In the genomic region with DNA sequence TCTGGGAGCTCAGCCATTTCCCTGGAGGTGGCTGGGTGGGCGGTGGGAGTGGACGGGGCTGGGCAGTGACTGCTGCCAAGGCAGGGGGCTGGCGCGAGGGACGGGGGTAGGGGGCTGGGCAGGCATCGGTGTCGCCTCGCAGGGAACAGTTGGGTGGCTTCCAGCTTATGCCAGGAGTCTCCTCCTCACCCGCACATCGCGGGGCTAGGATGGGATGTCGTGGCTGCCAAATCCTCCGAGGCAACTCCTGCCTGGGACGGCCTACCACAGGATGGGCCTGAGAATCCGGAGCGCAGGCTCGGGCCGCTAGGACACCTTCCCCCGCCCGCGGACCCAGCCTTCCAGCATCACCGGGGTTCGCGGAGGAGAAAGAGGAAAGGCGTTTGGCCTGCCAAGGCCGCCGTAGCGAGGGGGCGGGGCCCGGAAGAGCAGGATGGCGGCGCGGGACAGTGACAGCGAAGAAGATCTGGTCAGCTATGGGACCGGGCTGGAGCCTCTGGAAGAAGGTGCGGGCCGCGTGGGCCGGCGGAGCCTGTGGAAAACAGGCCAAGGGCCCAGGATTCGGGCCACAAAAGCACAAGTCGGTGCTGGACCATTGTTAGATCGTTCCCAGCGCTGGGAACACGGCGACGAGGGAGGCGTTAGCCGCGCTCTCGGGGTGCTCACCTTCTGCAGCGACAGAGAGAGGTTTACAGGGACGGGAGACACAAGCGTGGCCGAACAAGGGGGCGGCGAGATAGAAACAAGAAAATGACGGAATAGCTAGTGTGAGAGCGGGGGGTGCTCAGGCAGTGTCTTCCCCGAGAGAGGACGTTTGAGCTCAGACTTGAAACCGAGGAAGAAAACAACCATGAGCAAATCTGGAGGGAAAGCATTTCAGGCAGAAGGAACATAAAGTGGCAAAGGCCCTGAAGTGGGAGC, we compare ENCODE assay signal across 1 cellular context.
TF ChIP-seq lines count a peak whose summit lies in the region.

A gene with protein sequence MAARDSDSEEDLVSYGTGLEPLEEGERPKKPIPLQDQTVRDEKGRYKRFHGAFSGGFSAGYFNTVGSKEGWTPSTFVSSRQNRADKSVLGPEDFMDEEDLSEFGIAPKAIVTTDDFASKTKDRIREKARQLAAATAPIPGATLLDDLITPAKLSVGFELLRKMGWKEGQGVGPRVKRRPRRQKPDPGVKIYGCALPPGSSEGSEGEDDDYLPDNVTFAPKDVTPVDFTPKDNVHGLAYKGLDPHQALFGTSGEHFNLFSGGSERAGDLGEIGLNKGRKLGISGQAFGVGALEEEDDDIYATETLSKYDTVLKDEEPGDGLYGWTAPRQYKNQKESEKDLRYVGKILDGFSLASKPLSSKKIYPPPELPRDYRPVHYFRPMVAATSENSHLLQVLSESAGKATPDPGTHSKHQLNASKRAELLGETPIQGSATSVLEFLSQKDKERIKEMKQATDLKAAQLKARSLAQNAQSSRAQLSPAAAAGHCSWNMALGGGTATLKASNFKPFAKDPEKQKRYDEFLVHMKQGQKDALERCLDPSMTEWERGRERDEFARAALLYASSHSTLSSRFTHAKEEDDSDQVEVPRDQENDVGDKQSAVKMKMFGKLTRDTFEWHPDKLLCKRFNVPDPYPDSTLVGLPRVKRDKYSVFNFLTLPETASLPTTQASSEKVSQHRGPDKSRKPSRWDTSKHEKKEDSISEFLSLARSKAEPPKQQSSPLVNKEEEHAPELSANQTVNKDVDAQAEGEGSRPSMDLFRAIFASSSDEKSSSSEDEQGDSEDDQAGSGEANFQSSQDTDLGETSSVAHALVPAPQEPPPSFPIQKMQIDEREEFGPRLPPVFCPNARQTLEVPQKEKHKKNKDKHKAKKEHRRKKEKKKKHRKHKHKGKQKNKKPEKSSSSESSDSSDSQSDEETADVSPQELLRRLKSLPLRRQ (plus strand): TSS at position 421 of the 921 bp plus-strand sequence. CDS start 13 bp downstream, at position 434.

TF ChIP-seq in HepG2, 621 proteins besides CTCF, POLR2A, EP300 and RAD21 (continued from another document and continues in another):
- TF ChIP-seq, protein P1, sequence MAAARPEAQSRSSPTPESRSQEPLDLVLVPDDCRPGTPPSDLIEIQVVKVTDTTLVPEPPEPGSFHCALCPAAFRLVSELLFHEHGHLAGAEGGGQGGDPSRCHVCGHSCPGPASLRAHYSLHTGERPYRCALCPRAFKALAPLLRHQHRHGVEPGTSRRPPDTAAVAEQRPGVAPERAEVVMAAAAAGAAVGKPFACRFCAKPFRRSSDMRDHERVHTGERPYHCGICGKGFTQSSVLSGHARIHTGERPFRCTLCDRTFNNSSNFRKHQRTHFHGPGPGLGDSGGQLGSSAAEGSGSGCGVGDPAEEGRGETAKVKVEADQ (CRISPR knock-in tag; IDR thresholded peaks at IDR 0.05; ENCODE audit: borderline replicate concordance) = peak; percentile 91; the same call in 1 of the 2 replicates
- TF ChIP-seq ZNF572 (CRISPR knock-in tag; IDR thresholded peaks at IDR 0.05) = 0 out of 2 replicates have a peak, but pooled peaks have one; percentile 86
- TF ChIP-seq, protein P2, sequence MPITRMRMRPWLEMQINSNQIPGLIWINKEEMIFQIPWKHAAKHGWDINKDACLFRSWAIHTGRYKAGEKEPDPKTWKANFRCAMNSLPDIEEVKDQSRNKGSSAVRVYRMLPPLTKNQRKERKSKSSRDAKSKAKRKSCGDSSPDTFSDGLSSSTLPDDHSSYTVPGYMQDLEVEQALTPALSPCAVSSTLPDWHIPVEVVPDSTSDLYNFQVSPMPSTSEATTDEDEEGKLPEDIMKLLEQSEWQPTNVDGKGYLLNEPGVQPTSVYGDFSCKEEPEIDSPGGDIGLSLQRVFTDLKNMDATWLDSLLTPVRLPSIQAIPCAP (CRISPR knock-in tag; IDR thresholded peaks at IDR 0.05; ENCODE audit: low read depth) = 0 out of 2 replicates have a peak, but pooled peaks have one; percentile 34
- TF ChIP-seq ZNF674 (CRISPR knock-in tag; IDR thresholded peaks at IDR 0.05; ENCODE audit: low read depth) = no peak
- no peak for TF ChIP-seq GATA4 (IDR thresholded peaks at IDR 0.05; ENCODE audit: borderline replicate concordance, low read depth)
- TF ChIP-seq, protein P3, sequence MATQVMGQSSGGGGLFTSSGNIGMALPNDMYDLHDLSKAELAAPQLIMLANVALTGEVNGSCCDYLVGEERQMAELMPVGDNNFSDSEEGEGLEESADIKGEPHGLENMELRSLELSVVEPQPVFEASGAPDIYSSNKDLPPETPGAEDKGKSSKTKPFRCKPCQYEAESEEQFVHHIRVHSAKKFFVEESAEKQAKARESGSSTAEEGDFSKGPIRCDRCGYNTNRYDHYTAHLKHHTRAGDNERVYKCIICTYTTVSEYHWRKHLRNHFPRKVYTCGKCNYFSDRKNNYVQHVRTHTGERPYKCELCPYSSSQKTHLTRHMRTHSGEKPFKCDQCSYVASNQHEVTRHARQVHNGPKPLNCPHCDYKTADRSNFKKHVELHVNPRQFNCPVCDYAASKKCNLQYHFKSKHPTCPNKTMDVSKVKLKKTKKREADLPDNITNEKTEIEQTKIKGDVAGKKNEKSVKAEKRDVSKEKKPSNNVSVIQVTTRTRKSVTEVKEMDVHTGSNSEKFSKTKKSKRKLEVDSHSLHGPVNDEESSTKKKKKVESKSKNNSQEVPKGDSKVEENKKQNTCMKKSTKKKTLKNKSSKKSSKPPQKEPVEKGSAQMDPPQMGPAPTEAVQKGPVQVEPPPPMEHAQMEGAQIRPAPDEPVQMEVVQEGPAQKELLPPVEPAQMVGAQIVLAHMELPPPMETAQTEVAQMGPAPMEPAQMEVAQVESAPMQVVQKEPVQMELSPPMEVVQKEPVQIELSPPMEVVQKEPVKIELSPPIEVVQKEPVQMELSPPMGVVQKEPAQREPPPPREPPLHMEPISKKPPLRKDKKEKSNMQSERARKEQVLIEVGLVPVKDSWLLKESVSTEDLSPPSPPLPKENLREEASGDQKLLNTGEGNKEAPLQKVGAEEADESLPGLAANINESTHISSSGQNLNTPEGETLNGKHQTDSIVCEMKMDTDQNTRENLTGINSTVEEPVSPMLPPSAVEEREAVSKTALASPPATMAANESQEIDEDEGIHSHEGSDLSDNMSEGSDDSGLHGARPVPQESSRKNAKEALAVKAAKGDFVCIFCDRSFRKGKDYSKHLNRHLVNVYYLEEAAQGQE (IDR thresholded peaks at IDR 0.05; ENCODE audit: borderline replicate concordance in 1 of 2, low read depth in 1 of 2, low read length in 2 of 2) = peak in 1 of 2 experiments; percentile 7; a peak in 1 of 4 replicates
- TF ChIP-seq NBN (conservative IDR thresholded peaks at IDR 0.05) = no peak
- no peak; the same call in 1 of the 2 replicates for TF ChIP-seq ZNF232 (CRISPR knock-in tag; IDR thresholded peaks at IDR 0.05; ENCODE audit: borderline replicate concordance)
- TF ChIP-seq, protein P4, sequence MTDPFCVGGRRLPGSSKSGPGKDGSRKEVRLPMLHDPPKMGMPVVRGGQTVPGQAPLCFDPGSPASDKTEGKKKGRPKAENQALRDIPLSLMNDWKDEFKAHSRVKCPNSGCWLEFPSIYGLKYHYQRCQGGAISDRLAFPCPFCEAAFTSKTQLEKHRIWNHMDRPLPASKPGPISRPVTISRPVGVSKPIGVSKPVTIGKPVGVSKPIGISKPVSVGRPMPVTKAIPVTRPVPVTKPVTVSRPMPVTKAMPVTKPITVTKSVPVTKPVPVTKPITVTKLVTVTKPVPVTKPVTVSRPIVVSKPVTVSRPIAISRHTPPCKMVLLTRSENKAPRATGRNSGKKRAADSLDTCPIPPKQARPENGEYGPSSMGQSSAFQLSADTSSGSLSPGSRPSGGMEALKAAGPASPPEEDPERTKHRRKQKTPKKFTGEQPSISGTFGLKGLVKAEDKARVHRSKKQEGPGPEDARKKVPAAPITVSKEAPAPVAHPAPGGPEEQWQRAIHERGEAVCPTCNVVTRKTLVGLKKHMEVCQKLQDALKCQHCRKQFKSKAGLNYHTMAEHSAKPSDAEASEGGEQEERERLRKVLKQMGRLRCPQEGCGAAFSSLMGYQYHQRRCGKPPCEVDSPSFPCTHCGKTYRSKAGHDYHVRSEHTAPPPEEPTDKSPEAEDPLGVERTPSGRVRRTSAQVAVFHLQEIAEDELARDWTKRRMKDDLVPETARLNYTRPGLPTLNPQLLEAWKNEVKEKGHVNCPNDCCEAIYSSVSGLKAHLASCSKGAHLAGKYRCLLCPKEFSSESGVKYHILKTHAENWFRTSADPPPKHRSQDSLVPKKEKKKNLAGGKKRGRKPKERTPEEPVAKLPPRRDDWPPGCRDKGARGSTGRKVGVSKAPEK (CRISPR knock-in tag; IDR thresholded peaks at IDR 0.05; ENCODE audit: borderline replicate concordance) = no peak
- TF ChIP-seq ZNF644 (CRISPR knock-in tag; IDR thresholded peaks at IDR 0.05; ENCODE audit: low read depth) = no peak
- TF ChIP-seq CC2D1A (CRISPR knock-in tag; IDR thresholded peaks at IDR 0.05) = no peak
- TF ChIP-seq EZH2 (conservative IDR thresholded peaks at IDR 0.05; ENCODE audit: low read depth, low read length) = no peak
- TF ChIP-seq, protein P5, sequence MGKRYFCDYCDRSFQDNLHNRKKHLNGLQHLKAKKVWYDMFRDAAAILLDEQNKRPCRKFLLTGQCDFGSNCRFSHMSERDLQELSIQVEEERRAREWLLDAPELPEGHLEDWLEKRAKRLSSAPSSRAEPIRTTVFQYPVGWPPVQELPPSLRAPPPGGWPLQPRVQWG (CRISPR knock-in tag; IDR thresholded peaks at IDR 0.05; ENCODE audit: borderline replicate concordance, low read depth) = no peak
- no peak for TF ChIP-seq JUNB (CRISPR knock-in tag; IDR thresholded peaks at IDR 0.05; ENCODE audit: borderline replicate concordance)
- TF ChIP-seq TMF1 (CRISPR knock-in tag; IDR thresholded peaks at IDR 0.05; ENCODE audit: low read depth) = peak; percentile 38; the same call in 1 of the 2 replicates
- TF ChIP-seq KDM6A (CRISPR knock-in tag; IDR thresholded peaks at IDR 0.05; ENCODE audit: low read depth) = no peak
- no peak for TF ChIP-seq ZNF225 (CRISPR knock-in tag; IDR thresholded peaks at IDR 0.05)
- TF ChIP-seq ZNF761 (CRISPR knock-in tag; conservative IDR thresholded peaks at IDR 0.05) = peak; percentile 49; the same call in 1 of the 2 replicates
- peak; percentile 65; the same call in 1 of the 2 replicates for TF ChIP-seq ZSCAN9 (CRISPR knock-in tag; IDR thresholded peaks at IDR 0.05; ENCODE audit: borderline replicate concordance)
- peak; percentile 88 for TF ChIP-seq PHF8 (CRISPR knock-in tag; IDR thresholded peaks at IDR 0.05)
- peak; percentile 83; the same call in 1 of the 2 replicates for TF ChIP-seq NFATC3 (CRISPR knock-in tag; IDR thresholded peaks at IDR 0.05)
- TF ChIP-seq, protein P6, sequence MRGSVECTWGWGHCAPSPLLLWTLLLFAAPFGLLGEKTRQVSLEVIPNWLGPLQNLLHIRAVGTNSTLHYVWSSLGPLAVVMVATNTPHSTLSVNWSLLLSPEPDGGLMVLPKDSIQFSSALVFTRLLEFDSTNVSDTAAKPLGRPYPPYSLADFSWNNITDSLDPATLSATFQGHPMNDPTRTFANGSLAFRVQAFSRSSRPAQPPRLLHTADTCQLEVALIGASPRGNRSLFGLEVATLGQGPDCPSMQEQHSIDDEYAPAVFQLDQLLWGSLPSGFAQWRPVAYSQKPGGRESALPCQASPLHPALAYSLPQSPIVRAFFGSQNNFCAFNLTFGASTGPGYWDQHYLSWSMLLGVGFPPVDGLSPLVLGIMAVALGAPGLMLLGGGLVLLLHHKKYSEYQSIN (CRISPR knock-in tag; IDR thresholded peaks at IDR 0.05; ENCODE audit: borderline replicate concordance) = no peak
- TF ChIP-seq GATAD2A (CRISPR knock-in tag; IDR thresholded peaks at IDR 0.05) = peak; percentile 37; the same call in 1 of the 2 replicates
- TF ChIP-seq CBX2 (IDR thresholded peaks at IDR 0.05; ENCODE audit: low read depth, low read length) = no peak
- no peak for TF ChIP-seq CBX2 (CRISPR knock-in tag; IDR thresholded peaks at IDR 0.05; ENCODE audit: low read depth)
- TF ChIP-seq ZNF629 (CRISPR knock-in tag; conservative IDR thresholded peaks at IDR 0.05) = no peak
- TF ChIP-seq ZSCAN12 (CRISPR knock-in tag; IDR thresholded peaks at IDR 0.05) = no peak
- peak; percentile 91 for TF ChIP-seq TGIF2 (CRISPR knock-in tag; IDR thresholded peaks at IDR 0.05)
- TF ChIP-seq ZNF317 (CRISPR knock-in tag; IDR thresholded peaks at IDR 0.05) = no peak
- no peak for TF ChIP-seq ZNF83 (CRISPR knock-in tag; IDR thresholded peaks at IDR 0.05; ENCODE audit: borderline replicate concordance)
- TF ChIP-seq, protein P7, sequence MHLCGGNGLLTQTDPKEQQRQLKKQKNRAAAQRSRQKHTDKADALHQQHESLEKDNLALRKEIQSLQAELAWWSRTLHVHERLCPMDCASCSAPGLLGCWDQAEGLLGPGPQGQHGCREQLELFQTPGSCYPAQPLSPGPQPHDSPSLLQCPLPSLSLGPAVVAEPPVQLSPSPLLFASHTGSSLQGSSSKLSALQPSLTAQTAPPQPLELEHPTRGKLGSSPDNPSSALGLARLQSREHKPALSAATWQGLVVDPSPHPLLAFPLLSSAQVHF (CRISPR knock-in tag; IDR thresholded peaks at IDR 0.05) = no peak
- 0 out of 2 replicates have a peak, but pooled peaks have one; percentile 60 for TF ChIP-seq ZNF589 (CRISPR knock-in tag; conservative IDR thresholded peaks at IDR 0.05)
- TF ChIP-seq ZNF354B (CRISPR knock-in tag; IDR thresholded peaks at IDR 0.05) = peak; percentile 72; the same call in 1 of the 2 replicates
- TF ChIP-seq CENPT (CRISPR knock-in tag; IDR thresholded peaks at IDR 0.05; ENCODE audit: low read depth) = no peak
- TF ChIP-seq PRMT3 (CRISPR knock-in tag; IDR thresholded peaks at IDR 0.05; ENCODE audit: borderline replicate concordance, low read depth) = no peak
- 0 out of 2 replicates have a peak, but pooled peaks have one; percentile 20 for TF ChIP-seq CEBPG (CRISPR knock-in tag; IDR thresholded peaks at IDR 0.05)
- TF ChIP-seq TARDBP (CRISPR knock-in tag; IDR thresholded peaks at IDR 0.05) = peak; percentile 91
- TF ChIP-seq, protein P8, sequence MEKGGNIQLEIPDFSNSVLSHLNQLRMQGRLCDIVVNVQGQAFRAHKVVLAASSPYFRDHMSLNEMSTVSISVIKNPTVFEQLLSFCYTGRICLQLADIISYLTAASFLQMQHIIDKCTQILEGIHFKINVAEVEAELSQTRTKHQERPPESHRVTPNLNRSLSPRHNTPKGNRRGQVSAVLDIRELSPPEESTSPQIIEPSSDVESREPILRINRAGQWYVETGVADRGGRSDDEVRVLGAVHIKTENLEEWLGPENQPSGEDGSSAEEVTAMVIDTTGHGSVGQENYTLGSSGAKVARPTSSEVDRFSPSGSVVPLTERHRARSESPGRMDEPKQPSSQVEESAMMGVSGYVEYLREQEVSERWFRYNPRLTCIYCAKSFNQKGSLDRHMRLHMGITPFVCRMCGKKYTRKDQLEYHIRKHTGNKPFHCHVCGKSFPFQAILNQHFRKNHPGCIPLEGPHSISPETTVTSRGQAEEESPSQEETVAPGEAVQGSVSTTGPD (CRISPR knock-in tag; IDR thresholded peaks at IDR 0.05) = no peak
- TF ChIP-seq ZNF569 (CRISPR knock-in tag; IDR thresholded peaks at IDR 0.05; ENCODE audit: borderline replicate concordance) = no peak
- no peak for TF ChIP-seq KDM4B (CRISPR knock-in tag; IDR thresholded peaks at IDR 0.05)
- TF ChIP-seq, protein P9, sequence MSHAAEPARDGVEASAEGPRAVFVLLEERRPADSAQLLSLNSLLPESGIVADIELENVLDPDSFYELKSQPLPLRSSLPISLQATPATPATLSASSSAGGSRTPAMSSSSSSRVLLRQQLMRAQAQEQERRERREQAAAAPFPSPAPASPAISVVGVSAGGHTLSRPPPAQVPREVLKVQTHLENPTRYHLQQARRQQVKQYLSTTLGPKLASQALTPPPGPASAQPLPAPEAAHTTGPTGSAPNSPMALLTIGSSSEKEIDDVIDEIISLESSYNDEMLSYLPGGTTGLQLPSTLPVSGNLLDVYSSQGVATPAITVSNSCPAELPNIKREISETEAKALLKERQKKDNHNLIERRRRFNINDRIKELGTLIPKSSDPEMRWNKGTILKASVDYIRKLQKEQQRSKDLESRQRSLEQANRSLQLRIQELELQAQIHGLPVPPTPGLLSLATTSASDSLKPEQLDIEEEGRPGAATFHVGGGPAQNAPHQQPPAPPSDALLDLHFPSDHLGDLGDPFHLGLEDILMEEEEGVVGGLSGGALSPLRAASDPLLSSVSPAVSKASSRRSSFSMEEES (CRISPR knock-in tag; IDR thresholded peaks at IDR 0.05) = peak; percentile 34; the same call in 1 of the 2 replicates
- 0 out of 2 replicates have a peak, but pooled peaks have one; percentile 57 for TF ChIP-seq ZFP37 (CRISPR knock-in tag; IDR thresholded peaks at IDR 0.05; ENCODE audit: borderline replicate concordance)
